In the genomic region with DNA sequence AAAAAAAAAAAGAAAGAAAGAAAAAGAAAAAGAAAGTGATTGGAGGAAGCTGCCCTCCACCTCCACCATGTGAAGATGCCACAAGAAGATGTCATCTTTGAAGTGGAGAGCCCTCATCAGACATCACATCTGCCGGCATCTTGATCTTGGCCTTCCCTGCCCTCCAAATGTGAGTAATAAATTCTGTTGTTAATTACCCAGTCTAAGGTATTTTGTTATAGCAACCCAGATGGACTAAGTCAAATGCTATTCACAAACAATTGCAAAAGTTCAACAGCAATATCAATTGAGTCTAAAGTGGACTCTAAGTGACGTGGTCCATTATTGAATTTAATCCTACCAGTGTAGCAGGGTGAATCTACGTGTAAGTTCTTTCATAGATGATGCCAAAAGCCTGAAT, we compare ENCODE assay signal across 21 cellular contexts.
"Had no signal": no experiment of that assay in that cellular context is flagged by ENCODE, and none has a peak within 500 bp of the region (broad histone marks: within the 10 kb centered on the region; RNA-seq: fewer than 3 reads in every experiment).

No MANE protein-coding gene starts in this region.

- H3K27ac ChIP-seq: brain microvascular endothelial cell, left lung, sigmoid colon, testis, vagina, WERI-Rb-1 had no signal

- H3K9me3 ChIP-seq: left lung, sigmoid colon, testis, vagina had no signal

- ATAC-seq: activated naive CD4-positive, alpha-beta T cell treated with anti-CD3 and anti-CD28 coated beads, Interleukin-2, amount 50 U/mL, for 72 hours; effector memory CD8-positive, alpha-beta T cell; esophagus mucosa; left lung; naive thymus-derived CD8-positive, alpha-beta T cell had no signal

- H3K4me3 ChIP-seq: left lung, lung, sigmoid colon, smooth muscle cell, testis, vagina had no signal

- H3K36me3 ChIP-seq: brain microvascular endothelial cell, left lung, sigmoid colon, vagina, WERI-Rb-1 had no signal

- DNase-seq: activated CD4-positive, alpha-beta T cell treated with anti-CD3 and anti-CD28 coated beads, Interleukin-2, amount 50 U/mL, for 1 hour; activated CD4-positive, CD25-positive, alpha-beta regulatory T cell treated with anti-CD3 and anti-CD28 coated beads, Interleukin-2, amount 50 U/mL, for 72 hours; activated gamma-delta T cell treated with Interleukin-2 at 50 U/mL for 16 hours; activated T-cell treated with anti-CD3 and anti-CD28 coated beads, Interleukin-2, amount 50 U/mL, for 1 hour; aorta; brain microvascular endothelial cell; caudate nucleus; effector memory CD8-positive, alpha-beta T cell; left lung; naive thymus-derived CD8-positive, alpha-beta T cell; retina; sigmoid colon; stimulated activated CD4-positive, alpha-beta T cell treated with anti-CD3 and anti-CD28 coated beads, Interleukin-4, amount 100 ng/mL, for 1 hour; stimulated activated naive CD4-positive, alpha-beta T cell; testis; WERI-Rb-1 had no signal

- H3K4me1 ChIP-seq: sigmoid colon, testis, vagina had no signal

- H3K27me3 ChIP-seq: brain microvascular endothelial cell, left lung, sigmoid colon, testis, vagina had no signal
